In genomic region chr6:35072051-35072697, GRCh38 we compare ENCODE assay signal across 18 cellular contexts.
"Had no signal": no experiment of that assay in that cellular context is flagged by ENCODE, and none has a peak within 500 bp of the region (broad histone marks: within the 10 kb centered on the region; RNA-seq: fewer than 3 reads in every experiment).

No MANE protein-coding gene starts in this region.

- H3K27me3 ChIP-seq: ascending aorta, breast epithelium, testis, upper lobe of right lung had no signal

- H3K4me1 Mint-ChIP-seq: activated CD4-positive, alpha-beta T cell treated with anti-CD3 and anti-CD28 coated beads for 36 hours; activated CD8-positive, alpha-beta memory T cell treated with anti-CD3 and anti-CD28 coated beads, Interleukin-2, amount 10 ng/mL, durations not matched to agents 7 days and 5 days; T-cell had no signal

- H3K27ac Mint-ChIP-seq: activated CD4-positive, alpha-beta memory T cell treated with anti-CD3 and anti-CD28 coated beads for 36 hours; activated CD4-positive, alpha-beta T cell treated with anti-CD3 and anti-CD28 coated beads for 36 hours; activated CD8-positive, alpha-beta memory T cell treated with anti-CD3 and anti-CD28 coated beads, Interleukin-2, amount 10 ng/mL, durations not matched to agents 7 days and 5 days; activated naive CD4-positive, alpha-beta T cell treated with anti-CD3 and anti-CD28 coated beads for 36 hours; activated T-helper 2 cell treated with anti-CD3 and anti-CD28 coated beads, Interferon-gamma antibody, Interleukin-2, Interleukin-4, amounts not matched to agents 10 μg/mL and 5 μg/mL and 100 μg/mL, durations not matched to agents 14 hours and 24 hours and 36 hours; T-cell had no signal

- H3K4me1 ChIP-seq: ascending aorta, breast epithelium, upper lobe of right lung had no signal

- H3K27me3 Mint-ChIP-seq: activated CD4-positive, alpha-beta memory T cell treated with anti-CD3 and anti-CD28 coated beads for 36 hours; activated CD4-positive, alpha-beta T cell treated with anti-CD3 and anti-CD28 coated beads for 36 hours; activated CD8-positive, alpha-beta memory T cell treated with anti-CD3 and anti-CD28 coated beads, Interleukin-2, amount 10 ng/mL, durations not matched to agents 7 days and 5 days; T-cell had no signal

- H3K36me3 ChIP-seq: breast epithelium had no signal

- H3K4me3 ChIP-seq: ascending aorta, breast epithelium, lung, SK-N-MC, skin epidermis, testis, upper lobe of right lung had no signal

- ATAC-seq: activated CD4-positive, alpha-beta T cell treated with anti-CD3 and anti-CD28 coated beads for 36 hours; activated CD8-positive, alpha-beta memory T cell treated with anti-CD3 and anti-CD28 coated beads, Interleukin-2, amount 10 ng/mL, durations not matched to agents 7 days and 5 days; T-cell; upper lobe of right lung had no signal

- H3K4me3 Mint-ChIP-seq: activated CD4-positive, alpha-beta memory T cell treated with anti-CD3 and anti-CD28 coated beads for 36 hours; activated CD4-positive, alpha-beta T cell treated with anti-CD3 and anti-CD28 coated beads for 36 hours; activated CD8-positive, alpha-beta memory T cell treated with anti-CD3 and anti-CD28 coated beads, Interleukin-2, amount 10 ng/mL, durations not matched to agents 7 days and 5 days; activated naive CD4-positive, alpha-beta T cell treated with anti-CD3 and anti-CD28 coated beads for 36 hours; T-cell had no signal

- H3K36me3 Mint-ChIP-seq: activated CD8-positive, alpha-beta memory T cell treated with anti-CD3 and anti-CD28 coated beads, Interleukin-2, amount 10 ng/mL, durations not matched to agents 7 days and 5 days had no signal

- H3K9me3 ChIP-seq: ascending aorta, breast epithelium, testis, upper lobe of right lung had no signal

- H3K9me3 Mint-ChIP-seq: activated CD4-positive, alpha-beta memory T cell treated with anti-CD3 and anti-CD28 coated beads for 36 hours; activated naive CD4-positive, alpha-beta T cell treated with anti-CD3 and anti-CD28 coated beads for 36 hours; activated T-helper 2 cell treated with anti-CD3 and anti-CD28 coated beads, Interferon-gamma antibody, Interleukin-2, Interleukin-4, amounts not matched to agents 10 μg/mL and 5 μg/mL and 100 μg/mL, durations not matched to agents 14 hours and 24 hours and 36 hours; T-cell had no signal

- DNase-seq: activated CD4-positive, alpha-beta memory T cell treated with anti-CD3 and anti-CD28 coated beads for 36 hours; activated CD4-positive, alpha-beta T cell treated with anti-CD3 and anti-CD28 coated beads for 36 hours; activated CD8-positive, alpha-beta memory T cell treated with anti-CD3 and anti-CD28 coated beads, Interleukin-2, amount 10 ng/mL, durations not matched to agents 7 days and 5 days; activated naive CD4-positive, alpha-beta T cell treated with anti-CD3 and anti-CD28 coated beads for 36 hours; activated T-cell treated with anti-CD3 and anti-CD28 coated beads, Interleukin-2, amount 50 U/mL, for 1 hour; kidney glomerular epithelial cell; midbrain; stimulated activated CD4-positive, alpha-beta T cell treated with anti-CD3 and anti-CD28 coated beads, Interleukin-4, amount 100 ng/mL, for 24 hours; stimulated activated naive CD4-positive, alpha-beta T cell treated with Interleukin-2 at 50 U/mL for 16 hours; T-cell; testis; upper lobe of right lung had no signal

- H3K27ac ChIP-seq: ascending aorta, SK-N-MC, testis, upper lobe of right lung had no signal
